In genomic region chr2:152406836-152407161, GRCh38 we compare ENCODE assay signal across 12 cellular contexts.
DNase-seq lines count a peak whose midpoint lies in the region; ATAC-seq, FAIRE-seq and TF ChIP-seq lines count a peak whose summit lies in the region.
"Had no signal": no experiment of that assay in that cellular context is flagged by ENCODE, and none has a peak within 500 bp of the region (broad histone marks: within the 10 kb centered on the region; RNA-seq: fewer than 3 reads in every experiment).

No MANE protein-coding gene starts in this region.

- peak overlapping the region; percentile 50 for H3K9ac ChIP-seq in keratinocyte (ENCODE audit: control insufficient read depth, extremely low read depth, insufficient read depth, low read length)

- H3K4me1 ChIP-seq in keratinocyte (ENCODE audit: control insufficient read depth, extremely low read depth, insufficient read depth, low read length): peaks cover 55% of the 10 kb centered on the region

- H3K27me3 ChIP-seq in keratinocyte (ENCODE audit: control insufficient read depth, extremely low read depth, insufficient read depth, low read length): no peaks in the 10 kb centered on the region
- H3K27me3 ChIP-seq: Peyer's patch had no signal

- peaks cover 11% of the 10 kb centered on the region for H3K27me3 Mint-ChIP-seq in activated naive CD4-positive, alpha-beta T cell treated with anti-CD3 and anti-CD28 coated beads, Interleukin-2, amount 50 U/mL, for 24 hours
- peaks cover 4% of the 10 kb centered on the region for H3K27me3 Mint-ChIP-seq in activated naive CD4-positive, alpha-beta T cell treated with anti-CD3 and anti-CD28 coated beads, Interleukin-2, amount 10 ng/mL, durations not matched to agents 7 days and 5 days

- peak overlapping the region; percentile 81 for H3K4me2 ChIP-seq in keratinocyte (ENCODE audit: control insufficient read depth, extremely low read depth, insufficient read depth, low read depth, low read length)

- peaks cover 7% of the 10 kb centered on the region for H3K9me1 ChIP-seq in keratinocyte (ENCODE audit: control insufficient read depth, extremely low read depth, insufficient read depth, low read length)

- no peaks in the 10 kb centered on the region for H3K36me3 ChIP-seq in keratinocyte (ENCODE audit: control insufficient read depth in 2 of 2, extremely low read depth in 1 of 2, insufficient read depth in 2 of 2, low read length in 2 of 2)
- H3K36me3 ChIP-seq: Peyer's patch had no signal

- TF ChIP-seq CTCF in keratinocyte (optimal IDR thresholded peaks at IDR 0.05 in 1 of 3, IDR thresholded peaks at IDR 0.05 in 1 of 3, conservative IDR thresholded peaks at IDR 0.05 in 1 of 3; ENCODE audit: extremely low read depth in 1 of 3, insufficient read depth in 2 of 3, low read length in 3 of 3): no peak

- dilution Hi-C loops in keratinocyte (cut with MboI; ENCODE audit: extremely low pct_ligation_motif_present, low sequenced_read_pairs): no loop called here

- H4K20me1 ChIP-seq in keratinocyte (ENCODE audit: control insufficient read depth, extremely low read depth, insufficient read depth, low read length): peaks cover 17% of the 10 kb centered on the region

- ATAC-seq in HG02870 (IDR thresholded peaks at IDR 0.05; ENCODE audit: unreplicated experiment): no peak

- no peak overlapping the region for H2AFZ ChIP-seq in keratinocyte (ENCODE audit: control insufficient read depth, low read length)

- CTCF ChIA-PET in activated naive CD4-positive, alpha-beta T cell treated with anti-CD3 and anti-CD28 coated beads, Interleukin-2, amount 10 ng/mL, durations not matched to agents 7 days and 5 days (lab: Charles Lee): no interaction called here

- peaks cover 98% of the 10 kb centered on the region for H3K79me2 ChIP-seq in keratinocyte (ENCODE audit: control insufficient read depth, insufficient read depth, low read length)

- H3K36me3 Mint-ChIP-seq in activated naive CD4-positive, alpha-beta T cell treated with anti-CD3 and anti-CD28 coated beads, Interleukin-2, amount 50 U/mL, for 24 hours: no peaks in the 10 kb centered on the region
- H3K36me3 Mint-ChIP-seq in activated naive CD4-positive, alpha-beta T cell treated with anti-CD3 and anti-CD28 coated beads, Interleukin-2, amount 10 ng/mL, durations not matched to agents 7 days and 5 days: no peaks in the 10 kb centered on the region

- H3K27ac ChIP-seq in angular gyrus (ENCODE audit: low read depth, low read length): peak overlapping the region; percentile 11
- H3K27ac ChIP-seq in keratinocyte (ENCODE audit: control insufficient read depth, insufficient read depth, low read length): peak overlapping the region; percentile 48
- H3K27ac ChIP-seq in temporal lobe (ENCODE audit: low read depth, low read length): peak overlapping the region; percentile 31
- H3K27ac ChIP-seq: Peyer's patch had no signal

- peak overlapping the region; percentile 38 for H3K27ac Mint-ChIP-seq in activated naive CD4-positive, alpha-beta T cell treated with anti-CD3 and anti-CD28 coated beads, Interleukin-2, amount 50 U/mL, for 24 hours
- H3K27ac Mint-ChIP-seq in activated naive CD4-positive, alpha-beta T cell treated with anti-CD3 and anti-CD28 coated beads, Interleukin-2, amount 10 ng/mL, durations not matched to agents 7 days and 5 days: no peak overlapping the region

- no peaks in the 10 kb centered on the region for H3K4me1 Mint-ChIP-seq in activated naive CD4-positive, alpha-beta T cell treated with anti-CD3 and anti-CD28 coated beads, Interleukin-2, amount 50 U/mL, for 24 hours
- H3K4me1 Mint-ChIP-seq in activated naive CD4-positive, alpha-beta T cell treated with anti-CD3 and anti-CD28 coated beads, Interleukin-2, amount 10 ng/mL, durations not matched to agents 7 days and 5 days: peaks cover 35% of the 10 kb centered on the region

- H3K4me3 Mint-ChIP-seq in activated naive CD4-positive, alpha-beta T cell treated with anti-CD3 and anti-CD28 coated beads, Interleukin-2, amount 50 U/mL, for 24 hours: no peak overlapping the region
- H3K4me3 Mint-ChIP-seq in activated naive CD4-positive, alpha-beta T cell treated with anti-CD3 and anti-CD28 coated beads, Interleukin-2, amount 10 ng/mL, durations not matched to agents 7 days and 5 days: no peak overlapping the region

- H3K9me3 ChIP-seq in keratinocyte (ENCODE audit: control insufficient read depth, low read depth, low read length): no peaks in the 10 kb centered on the region
- H3K9me3 ChIP-seq: Peyer's patch had no signal

- H3K4me3 ChIP-seq in keratinocyte (ENCODE audit: control insufficient read depth in 2 of 3, extremely low read depth in 1 of 3, insufficient read depth in 2 of 3, low read depth in 1 of 3, low read length in 3 of 3): peak overlapping the region in 2 of 3 experiments; percentile 39 to 47
- H3K4me3 ChIP-seq: Peyer's patch had no signal

- no peak for FAIRE-seq in keratinocyte (lab: Jason Lieb, UNC)
- FAIRE-seq: G401.6 had no signal

- DNase-seq in activated naive CD4-positive, alpha-beta T cell treated with anti-CD3 and anti-CD28 coated beads, Interleukin-2, amount 10 ng/mL, durations not matched to agents 7 days and 5 days: no peak
- DNase-seq in keratinocyte (ENCODE audit: low read depth, low spot score) (no peak), 8988T (no peak), SW480 (ENCODE audit: low spot score) (no peak)
- DNase-seq: activated CD4-positive, alpha-beta T cell treated with anti-CD3 and anti-CD28 coated beads, Interleukin-2, amount 50 U/mL, for 1 hour; NCI-H1436 treated with DMSO at 0.1 percent for 48 hours had no signal

- H3K9me3 Mint-ChIP-seq in activated naive CD4-positive, alpha-beta T cell treated with anti-CD3 and anti-CD28 coated beads, Interleukin-2, amount 50 U/mL, for 24 hours: no peaks in the 10 kb centered on the region
- H3K9me3 Mint-ChIP-seq in activated naive CD4-positive, alpha-beta T cell treated with anti-CD3 and anti-CD28 coated beads, Interleukin-2, amount 10 ng/mL, durations not matched to agents 7 days and 5 days: no peaks in the 10 kb centered on the region
